In the genomic region with DNA sequence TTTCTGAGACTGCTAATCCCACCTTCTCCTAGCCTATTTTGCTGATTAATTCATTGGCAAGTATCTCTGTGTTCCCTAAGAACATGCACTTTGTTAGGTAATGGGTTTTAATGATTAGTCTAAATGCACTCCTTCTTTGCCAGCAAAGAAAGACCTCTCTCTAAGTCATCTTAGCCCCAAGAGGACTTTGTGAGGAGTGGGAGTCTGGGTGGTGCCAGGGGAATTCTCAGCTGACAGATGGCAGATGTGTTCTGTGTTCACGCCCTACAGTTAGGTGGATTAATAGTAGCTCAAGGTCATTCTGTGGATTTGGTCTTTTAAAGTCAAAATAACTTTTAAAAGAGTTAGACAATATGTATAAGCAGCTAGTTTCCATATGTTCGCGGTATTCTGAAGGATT, we compare ENCODE assay signal across 20 cellular contexts.
DNase-seq lines count a peak whose midpoint lies in the region; ATAC-seq, FAIRE-seq and TF ChIP-seq lines count a peak whose summit lies in the region.
"Had no signal": no experiment of that assay in that cellular context is flagged by ENCODE, and none has a peak within 500 bp of the region (broad histone marks: within the 10 kb centered on the region; RNA-seq: fewer than 3 reads in every experiment).

No MANE protein-coding gene starts in this region.

- no peaks in the 10 kb centered on the region for H3K9me3 Mint-ChIP-seq in mesothelial cell of epicardium
- peaks cover 0 to 4% of the 10 kb centered on the region in 2 donors for H3K9me3 Mint-ChIP-seq in natural killer cell
- H3K9me3 Mint-ChIP-seq: CD4-positive, alpha-beta memory T cell had no signal

- no peaks in the 10 kb centered on the region for H3K27me3 Mint-ChIP-seq in mesothelial cell of epicardium (ENCODE audit: low read depth)
- H3K27me3 Mint-ChIP-seq in natural killer cell (ENCODE audit: low read depth in 2 of 2), result no peaks in the 10 kb centered on the region

- H3K9me3 ChIP-seq in kidney (ENCODE audit: control insufficient read depth in 1 of 2, low read length in 2 of 2), result no peaks in the 10 kb centered on the region
- H3K9me3 ChIP-seq: A549, BE2C had no signal

- no peak overlapping the region for H3K27ac ChIP-seq in kidney (ENCODE audit: low read depth in 2 of 2, low read length in 2 of 2)
- H3K27ac ChIP-seq: A549, C4-2B had no signal

- ATAC-seq in GM18505 (IDR thresholded peaks at IDR 0.05; ENCODE audit: unreplicated experiment) (no peak), natural killer cell (no peak), HG02763 (IDR thresholded peaks at IDR 0.05; ENCODE audit: unreplicated experiment) (no peak)
- ATAC-seq: A549, HepG2 had no signal

- TF ChIP-seq POLR2A in GM18505 (IDR thresholded peaks at IDR 0.05; ENCODE audit: borderline replicate concordance, extremely low read depth, insufficient read depth, insufficient read length), result no peak

- peak overlapping the region; percentile 23 for H3K27ac Mint-ChIP-seq in mesothelial cell of epicardium
- no peak overlapping the region for H3K27ac Mint-ChIP-seq in natural killer cell
- H3K27ac Mint-ChIP-seq: HFFc6 had no signal

- H3K4me1 Mint-ChIP-seq in mesothelial cell of epicardium (peaks cover 20% of the 10 kb centered on the region), natural killer cell (no peaks in the 10 kb centered on the region)
- H3K4me1 Mint-ChIP-seq: CD4-positive, alpha-beta memory T cell had no signal

- TF ChIP-seq CTCF in D721Med (IDR thresholded peaks at IDR 0.05; ENCODE audit: insufficient read depth, missing control alignments) (no peak), mesothelial cell of epicardium (IDR thresholded peaks at IDR 0.05; ENCODE audit: unreplicated experiment) (no peak), natural killer cell (IDR thresholded peaks at IDR 0.05) (no peak), kidney (IDR thresholded peaks at IDR 0.05; ENCODE audit: borderline replicate concordance, extremely low read depth, insufficient read depth) (no peak)

- H3K4me3 ChIP-seq in kidney (ENCODE audit: low read length in 2 of 2), result no peak overlapping the region
- H3K4me3 ChIP-seq: A549 had no signal

- peak; percentile 17 for DNase-seq in D721Med (ENCODE audit: insufficient read length, low spot score)
- peak; percentile 66 to 78 for DNase-seq in NCI-H524 (lab: John Stamatoyannopoulos, UW)
- DNase-seq in SK-N-DZ (ENCODE audit: low spot score), result peak; percentile 21
- no peak for DNase-seq in mesothelial cell of epicardium (ENCODE audit: low spot score in 2 of 2, unreplicated experiment in 2 of 2)
- no peak for DNase-seq in natural killer cell
- no peak for DNase-seq in kidney
- DNase-seq: BE2C; CD4-positive, alpha-beta memory T cell; DND-41; GDM1; HCEC 1CT; HFFc6 had no signal

- no peaks in the 10 kb centered on the region for H3K36me3 ChIP-seq in kidney (ENCODE audit: control insufficient read depth in 1 of 2, insufficient read depth in 2 of 2, low read length in 2 of 2)

- no peak overlapping the region for H3K9ac ChIP-seq in kidney (ENCODE audit: low read length in 2 of 2)

- intact Hi-C loops in natural killer cell (cut with micrococcal nuclease), result no loop called here
- intact Hi-C loops in kidney (cut with DNase I), result no loop called here

- no peaks in the 10 kb centered on the region for H3K4me1 ChIP-seq in kidney (ENCODE audit: control insufficient read depth in 1 of 2, insufficient read depth in 1 of 2, low read depth in 1 of 2, low read length in 2 of 2)
- H3K4me1 ChIP-seq: A549 had no signal

- no peak overlapping the region for H3K4me3 Mint-ChIP-seq in mesothelial cell of epicardium
- H3K4me3 Mint-ChIP-seq in natural killer cell, result no peak overlapping the region
- H3K4me3 Mint-ChIP-seq: CD4-positive, alpha-beta memory T cell; HFFc6 had no signal

- H3K36me3 Mint-ChIP-seq in mesothelial cell of epicardium, result peaks cover 11% of the 10 kb centered on the region
- no peaks in the 10 kb centered on the region for H3K36me3 Mint-ChIP-seq in natural killer cell
- H3K36me3 Mint-ChIP-seq: CD4-positive, alpha-beta memory T cell had no signal

- FAIRE-seq in D721Med (lab: Jason Lieb, UNC) (peak; percentile 98), kidney (lab: Jason Lieb, UNC) (no peak)
- FAIRE-seq: A549, GM12892, H1, HepG2, HTR-8/SVneo had no signal

Comparison
In these comparisons a context has a peak if more than half of its experiments do, and no peak if none do; other contexts are left out.
1. DNase-seq: peak in D721Med (single experiment), NCI-H524 (2 of 2) and SK-N-DZ (single experiment); none in mesothelial cell of epicardium (0 of 2), natural killer cell (single experiment) and kidney (single experiment).